ENCODE assay signal across 19 cellular contexts in the genomic region with DNA sequence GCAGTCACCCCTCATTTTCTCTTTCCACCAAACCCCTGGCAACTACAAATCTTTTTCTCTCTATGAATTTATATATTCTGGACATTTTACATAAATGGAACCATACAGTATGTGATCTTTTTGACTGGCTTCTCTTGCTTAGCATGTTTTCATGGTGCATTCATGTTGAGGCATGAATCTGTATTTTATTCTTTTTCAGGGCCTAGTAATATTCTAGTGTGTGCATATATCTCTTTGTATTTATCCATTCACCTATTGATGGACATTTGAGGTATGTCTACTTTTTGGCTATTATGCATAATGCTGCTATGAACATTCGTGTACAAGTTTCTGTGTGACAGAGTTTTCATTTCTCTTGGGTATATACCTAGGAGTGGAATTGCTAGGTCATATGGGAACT.
"Had no signal": no experiment of that assay in that cellular context is flagged by ENCODE, and none has a peak within 500 bp of the region (broad histone marks: within the 10 kb centered on the region; RNA-seq: fewer than 3 reads in every experiment).

No MANE protein-coding gene starts in this region.

- DNase-seq: dermis blood vessel endothelial cell; dorsolateral prefrontal cortex; effector CD4-positive, alpha-beta T cell; effector memory CD4-positive, alpha-beta T cell; foreskin keratinocyte; head of caudate nucleus; heart right ventricle; hippocampal formation; left cardiac atrium; left lung; left ventricle myocardium superior; lower lobe of right lung; mesenchymal stem cell; mucosa of descending colon; naive B cell had no signal

- H3K4me1 Mint-ChIP-seq: naive B cell had no signal

- H3K4me3 Mint-ChIP-seq: mesothelial cell of epicardium, naive B cell had no signal

- H3K4me3 ChIP-seq: coronary artery, dorsolateral prefrontal cortex, esophagus muscularis mucosa, gastroesophageal sphincter, heart right ventricle, left lung, lower lobe of right lung, mucosa of descending colon had no signal

- H3K27ac ChIP-seq: coronary artery, dorsolateral prefrontal cortex, esophagus muscularis mucosa, foreskin keratinocyte, gastroesophageal sphincter, heart right ventricle, left lung, lower lobe of right lung had no signal

- H3K27me3 ChIP-seq: esophagus muscularis mucosa, foreskin keratinocyte, gastroesophageal sphincter, heart right ventricle, left lung had no signal

- H3K27me3 Mint-ChIP-seq: naive B cell had no signal

- H3K27ac Mint-ChIP-seq: mesothelial cell of epicardium, naive B cell had no signal

- H3K4me1 ChIP-seq: esophagus muscularis mucosa, foreskin keratinocyte, gastroesophageal sphincter, heart right ventricle, left lung, lower lobe of right lung had no signal

- H3K36me3 ChIP-seq: esophagus muscularis mucosa, gastroesophageal sphincter, heart right ventricle, left lung, lower lobe of right lung had no signal

- H3K9me3 ChIP-seq: esophagus muscularis mucosa, lower lobe of right lung, mucosa of descending colon had no signal

- ATAC-seq: foreskin keratinocyte, gastroesophageal sphincter, heart right ventricle, left cardiac atrium, left lung, left ventricle myocardium superior, lower lobe of right lung, mucosa of descending colon had no signal

- H3K36me3 Mint-ChIP-seq: mesothelial cell of epicardium, naive B cell had no signal
